ENCODE assay signal across 12 cellular contexts in genomic region chr10:71962915-71963314, GRCh38. TPM values are rescaled to one million over a fixed set of nuclear protein-coding genes. Genes with fewer than 3 reads are reported as not detected.
DNase-seq lines count a peak whose midpoint lies in the region; ATAC-seq and TF ChIP-seq lines count a peak whose summit lies in the region.
"Had no signal": no experiment of that assay in that cellular context is flagged by ENCODE, and none has a peak within 500 bp of the region (broad histone marks: within the 10 kb centered on the region; RNA-seq: fewer than 3 reads in every experiment).

No MANE protein-coding gene starts in this region.

- peaks cover 4% of the 10 kb centered on the region for H3K4me1 Mint-ChIP-seq in T-helper 1 cell treated with Interleukin-12 subunit alpha and Interleukin-12 subunit beta and Interleukin-4 antibody, amounts not matched to agents 30 μg/mL and 1 μg/mL, for 36 hours (ENCODE audit: low read depth)

- no peaks in the 10 kb centered on the region for H3K9me3 Mint-ChIP-seq in T-helper 1 cell treated with Interleukin-12 subunit alpha and Interleukin-12 subunit beta and Interleukin-4 antibody, amounts not matched to agents 30 μg/mL and 1 μg/mL, for 36 hours

- peak overlapping the region; percentile 89 for H3K27ac ChIP-seq in layer of hippocampus (ENCODE audit: low read depth, low read length)
- H3K27ac ChIP-seq in stomach, result peak overlapping the region; percentile 73 to 97 (median 92)
- H3K27ac ChIP-seq: 22Rv1 had no signal

- intact Hi-C loops in stomach (cut with DNase I; ENCODE audit: low total_unique reads), result no loop called here

- no peak for TF ChIP-seq EP300 in stomach (IDR thresholded peaks at IDR 0.05)

- H3K36me3 Mint-ChIP-seq in T-helper 1 cell treated with Interleukin-12 subunit alpha and Interleukin-12 subunit beta and Interleukin-4 antibody, amounts not matched to agents 30 μg/mL and 1 μg/mL, for 36 hours (ENCODE audit: low read depth), result no peaks in the 10 kb centered on the region

- peaks cover 65% of the 10 kb centered on the region for H3K27me3 Mint-ChIP-seq in T-helper 1 cell treated with Interleukin-12 subunit alpha and Interleukin-12 subunit beta and Interleukin-4 antibody, amounts not matched to agents 30 μg/mL and 1 μg/mL, for 36 hours (ENCODE audit: low read depth)

- no peak for TF ChIP-seq CTCF in stomach (IDR thresholded peaks at IDR 0.05)

- no peak for DNase-seq in T-helper 1 cell
- no peak for DNase-seq in adipocyte (ENCODE audit: low read depth)
- DNase-seq in stomach, result no peak
- no peak for DNase-seq in putamen (ENCODE audit: low spot score)
- DNase-seq in NCI-H345 treated with DMSO at 0.1 percent for 48 hours (lab: John Stamatoyannopoulos, UW; ENCODE audit: unreplicated experiment), result no peak
- DNase-seq: NCI-H2029; stimulated activated CD4-positive, alpha-beta T cell treated with anti-CD3 and anti-CD28 coated beads, Interleukin-2, amount 100 ng/mL, for 24 hours had no signal

- H3K4me3 ChIP-seq in adipocyte (ENCODE audit: low read length) (peak overlapping the region; percentile 97), stomach (peak overlapping the region in 1 of 4 donors; percentile 74)

- H3K36me3 ChIP-seq in adipocyte (ENCODE audit: control insufficient read depth, insufficient read depth, low read length, severe bottlenecking) (no peaks in the 10 kb centered on the region), stomach (no peaks in the 10 kb centered on the region)

- peaks cover 34% of the 10 kb centered on the region for H3K4me1 ChIP-seq in adipocyte (ENCODE audit: control insufficient read depth, insufficient read depth, low read length)
- H3K4me1 ChIP-seq in stomach, result peaks cover 26 to 61% (median 47%) of the 10 kb centered on the region in 4 donors

- WGBS in stomach, 5 donors, result 52 to 76% (median 65%) methylated on average over 6 of the region's 6 CpGs

- H3K27ac Mint-ChIP-seq in T-helper 1 cell treated with Interleukin-12 subunit alpha and Interleukin-12 subunit beta and Interleukin-4 antibody, amounts not matched to agents 30 μg/mL and 1 μg/mL, for 36 hours, result no peak overlapping the region

- no peaks in the 10 kb centered on the region for H3K27me3 ChIP-seq in adipocyte (replicated peaks; ENCODE audit: control insufficient read depth, insufficient read depth, low read length)
- peaks cover 2% of the 10 kb centered on the region for H3K27me3 ChIP-seq in layer of hippocampus (ENCODE audit: control insufficient read depth, insufficient read depth, low read length)
- peaks cover 0 to 34% (median 8%) of the 10 kb centered on the region in 3 donors for H3K27me3 ChIP-seq in stomach

- no peak for ATAC-seq in SK-N-SH treated with all-trans-retinoic acid at 6 μM for 48 hours

- H3K4me3 Mint-ChIP-seq in T-helper 1 cell treated with Interleukin-12 subunit alpha and Interleukin-12 subunit beta and Interleukin-4 antibody, amounts not matched to agents 30 μg/mL and 1 μg/mL, for 36 hours, result peak overlapping the region; percentile 53

- H3K9ac ChIP-seq in adipocyte (ENCODE audit: low read length), result peak overlapping the region; percentile 99

- TF ChIP-seq POLR2A in stomach (IDR thresholded peaks at IDR 0.05), result no peak

- no peaks in the 10 kb centered on the region for H3K9me3 ChIP-seq in adipocyte (ENCODE audit: control insufficient read depth, low read length)
- no peaks in the 10 kb centered on the region for H3K9me3 ChIP-seq in stomach

TF ChIP-seq in SK-N-SH treated with all-trans-retinoic acid at 6 μM for 48 hours, 23 proteins besides CTCF, POLR2A, EP300 and RAD21:
- TF ChIP-seq ZC3H10 (CRISPR knock-in tag; IDR thresholded peaks at IDR 0.05) (no peak), TSHZ2 (CRISPR knock-in tag; IDR thresholded peaks at IDR 0.05) (no peak), TOX (CRISPR knock-in tag; IDR thresholded peaks at IDR 0.05; ENCODE audit: borderline replicate concordance) (no peak), CSDC2 (CRISPR knock-in tag; IDR thresholded peaks at IDR 0.05) (no peak), BACH2 (CRISPR knock-in tag; IDR thresholded peaks at IDR 0.05; ENCODE audit: borderline replicate concordance) (no peak), TCF4 (CRISPR knock-in tag; IDR thresholded peaks at IDR 0.05; ENCODE audit: borderline replicate concordance) (no peak), GLIS3 (CRISPR knock-in tag; IDR thresholded peaks at IDR 0.05) (no peak), ZNF70 (CRISPR knock-in tag; IDR thresholded peaks at IDR 0.05) (no peak), SNAI2 (CRISPR knock-in tag; IDR thresholded peaks at IDR 0.05) (no peak), ESRRG (CRISPR knock-in tag; IDR thresholded peaks at IDR 0.05) (no peak), RARB (CRISPR knock-in tag; IDR thresholded peaks at IDR 0.05) (no peak), ZNF8 (CRISPR knock-in tag; IDR thresholded peaks at IDR 0.05) (no peak), ISL1 (CRISPR knock-in tag; IDR thresholded peaks at IDR 0.05) (no peak), PATZ1 (CRISPR knock-in tag; IDR thresholded peaks at IDR 0.05; ENCODE audit: borderline replicate concordance) (no peak), ARNTL (CRISPR knock-in tag; IDR thresholded peaks at IDR 0.05; ENCODE audit: borderline replicate concordance, low read depth) (no peak), POU6F1 (CRISPR knock-in tag; IDR thresholded peaks at IDR 0.05; ENCODE audit: borderline replicate concordance, low read depth) (no peak), OSR1 (CRISPR knock-in tag; IDR thresholded peaks at IDR 0.05) (no peak)

RNA-seq across cellular contexts. Expression of gene CHST3, which starts 1.3 kb away (rescaled TPM):
- 10 to 100 TPM in 4 of 5 donors, 1 to 10 TPM in 1; 4.9 to 26.8 (median 17.0) TPM for total RNA-seq in stomach
- polyA plus RNA-seq in stomach, result 1 to 10 TPM; 1.5 to 4.7 (median 3.3) TPM
- total RNA-seq: OCI-LY7 had no signal
